15 cellular contexts compared by ENCODE assay signal in the genomic region with DNA sequence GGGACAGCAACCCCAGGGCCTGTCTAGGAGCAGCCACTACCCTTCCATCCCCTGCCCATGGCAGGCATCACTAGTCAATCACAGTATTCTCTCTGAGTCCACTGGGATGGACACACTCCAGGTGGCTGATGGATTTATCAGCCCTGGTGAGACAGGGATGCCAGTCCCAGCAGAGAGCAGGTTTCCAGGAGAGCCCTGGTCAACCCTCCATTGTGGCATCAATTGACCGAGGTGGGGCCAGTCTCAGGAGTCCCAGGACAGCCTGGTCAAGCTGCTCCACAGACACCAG.
DNase-seq lines count a peak whose midpoint lies in the region; ATAC-seq and TF ChIP-seq lines count a peak whose summit lies in the region.
"Had no signal": no experiment of that assay in that cellular context is flagged by ENCODE, and none has a peak within 500 bp of the region (broad histone marks: within the 10 kb centered on the region; RNA-seq: fewer than 3 reads in every experiment).

No MANE protein-coding gene starts in this region.

- DNase-seq in heart right ventricle (no peak), left cardiac atrium (no peak), endodermal cell (no peak), T-cell (no peak), HK-2 (ENCODE audit: unreplicated experiment) (no peak)
- no peak for DNase-seq in activated naive CD8-positive, alpha-beta T cell treated with anti-CD3 and anti-CD28 coated beads, Interleukin-2, amount 50 U/mL, for 24 hours
- DNase-seq in activated T-helper 2 cell treated with anti-CD3 and anti-CD28 coated beads, Interferon-gamma antibody, Interleukin-2, Interleukin-4, amounts not matched to agents 10 μg/mL and 5 μg/mL and 100 μg/mL, durations not matched to agents 14 hours and 24 hours and 36 hours (ENCODE audit: low spot score), result no peak
- DNase-seq: activated CD4-positive, alpha-beta T cell treated with anti-CD3 and anti-CD28 coated beads, Interleukin-2, amount 50 U/mL, for 48 hours; effector CD4-positive, alpha-beta T cell; Kasumi-1; NCI-H187 treated with DMSO at 0.1 percent for 48 hours; NCI-H526 treated with DMSO at 0.1 percent for 48 hours; stimulated activated CD4-positive, alpha-beta T cell treated with anti-CD3 and anti-CD28 coated beads, Interleukin-4, amount 100 ng/mL, for 1 hour had no signal

- H3K27me3 ChIP-seq in heart right ventricle (no peaks in the 10 kb centered on the region), endodermal cell (ENCODE audit: control insufficient read depth, insufficient read depth, low read length, poor library complexity, severe bottlenecking) (no peaks in the 10 kb centered on the region)

- peak overlapping the region; percentile 61 for H3K27ac Mint-ChIP-seq in endodermal cell
- peak overlapping the region; percentile 29 to 74 (median 61) for H3K27ac Mint-ChIP-seq in nephron
- no peak overlapping the region for H3K27ac Mint-ChIP-seq in activated naive CD8-positive, alpha-beta T cell treated with anti-CD3 and anti-CD28 coated beads, Interleukin-2, amount 50 U/mL, for 24 hours
- no peak overlapping the region for H3K27ac Mint-ChIP-seq in activated T-helper 2 cell treated with anti-CD3 and anti-CD28 coated beads, Interferon-gamma antibody, Interleukin-2, Interleukin-4, amounts not matched to agents 10 μg/mL and 5 μg/mL and 100 μg/mL, durations not matched to agents 14 hours and 24 hours and 36 hours
- no peak overlapping the region for H3K27ac Mint-ChIP-seq in T-cell
- H3K27ac Mint-ChIP-seq: activated T-helper 1 cell treated with anti-CD3 and anti-CD28 coated beads, Interleukin-12 subunit alpha, Interleukin-12 subunit beta, Interleukin-2, Interleukin-4 antibody, amounts not matched to agents 30 ng/mL and 10 ng/mL and 1 ng/mL, durations not matched to agents 14 hours and 24 hours and 36 hours had no signal

- H3K36me3 ChIP-seq in heart right ventricle (no peaks in the 10 kb centered on the region), endodermal cell (ENCODE audit: control insufficient read depth, insufficient read depth, low read length) (no peaks in the 10 kb centered on the region)

- intact Hi-C loops in heart right ventricle (cut with DNase I) (loop anchor here in 1 of 10 donors (10.0 kb wide), 1 partner anchor 69 kb away; no protein-coding TSS in a partner anchor), left cardiac atrium (cut with DNase I) (no loop called here)
- intact Hi-C loops in activated T-helper 2 cell treated with anti-CD3 and anti-CD28 coated beads, Interferon-gamma antibody, Interleukin-2, Interleukin-4, amounts not matched to agents 10 μg/mL and 5 μg/mL and 100 μg/mL, durations not matched to agents 14 hours and 24 hours and 36 hours (cut with micrococcal nuclease), result no loop called here

- no peaks in the 10 kb centered on the region for H3K9me3 ChIP-seq in heart right ventricle
- H3K9me3 ChIP-seq in endodermal cell (ENCODE audit: control insufficient read depth, low read length), result no peaks in the 10 kb centered on the region

- peak overlapping the region in 9 of 10 donors; percentile 65 to 93 (median 75) for H3K27ac ChIP-seq in heart right ventricle
- H3K27ac ChIP-seq in endodermal cell (ENCODE audit: low read depth, low read length), result peak overlapping the region; percentile 6

- WGBS in heart right ventricle, 2 donors, result 79 to 80% methylated on average over 1 of the region's 1 CpG
- WGBS in endodermal cell (ENCODE audit: insufficient coverage in 1 of 2, insufficient read length in 1 of 2), 2 experiments, result 82% methylated on average over 1 of the region's 1 CpG; no CpG with 5 or more reads in 1 of the 2 experiments

- H3K9me3 Mint-ChIP-seq in endodermal cell (no peaks in the 10 kb centered on the region), nephron (no peaks in the 10 kb centered on the region), T-cell (no peaks in the 10 kb centered on the region)
- H3K9me3 Mint-ChIP-seq in activated naive CD8-positive, alpha-beta T cell treated with anti-CD3 and anti-CD28 coated beads, Interleukin-2, amount 50 U/mL, for 24 hours, result no peaks in the 10 kb centered on the region
- no peaks in the 10 kb centered on the region for H3K9me3 Mint-ChIP-seq in activated T-helper 2 cell treated with anti-CD3 and anti-CD28 coated beads, Interferon-gamma antibody, Interleukin-2, Interleukin-4, amounts not matched to agents 10 μg/mL and 5 μg/mL and 100 μg/mL, durations not matched to agents 14 hours and 24 hours and 36 hours
- H3K9me3 Mint-ChIP-seq: activated T-helper 1 cell treated with anti-CD3 and anti-CD28 coated beads, Interleukin-12 subunit alpha, Interleukin-12 subunit beta, Interleukin-2, Interleukin-4 antibody, amounts not matched to agents 30 ng/mL and 10 ng/mL and 1 ng/mL, durations not matched to agents 14 hours and 24 hours and 36 hours had no signal

- H3K4me3 Mint-ChIP-seq in endodermal cell (no peak overlapping the region), nephron (no peak overlapping the region), T-cell (no peak overlapping the region)
- H3K4me3 Mint-ChIP-seq in activated naive CD8-positive, alpha-beta T cell treated with anti-CD3 and anti-CD28 coated beads, Interleukin-2, amount 50 U/mL, for 24 hours, result no peak overlapping the region
- no peak overlapping the region for H3K4me3 Mint-ChIP-seq in activated T-helper 2 cell treated with anti-CD3 and anti-CD28 coated beads, Interferon-gamma antibody, Interleukin-2, Interleukin-4, amounts not matched to agents 10 μg/mL and 5 μg/mL and 100 μg/mL, durations not matched to agents 14 hours and 24 hours and 36 hours (ENCODE audit: low read depth)
- H3K4me3 Mint-ChIP-seq: activated T-helper 1 cell treated with anti-CD3 and anti-CD28 coated beads, Interleukin-12 subunit alpha, Interleukin-12 subunit beta, Interleukin-2, Interleukin-4 antibody, amounts not matched to agents 30 ng/mL and 10 ng/mL and 1 ng/mL, durations not matched to agents 14 hours and 24 hours and 36 hours had no signal

- CTCF ChIA-PET in T-cell (lab: Charles Lee), result no interaction called here

- no peaks in the 10 kb centered on the region for H3K27me3 Mint-ChIP-seq in endodermal cell (ENCODE audit: insufficient read depth)
- H3K27me3 Mint-ChIP-seq in nephron (ENCODE audit: low read depth), result no peaks in the 10 kb centered on the region
- no peaks in the 10 kb centered on the region for H3K27me3 Mint-ChIP-seq in activated naive CD8-positive, alpha-beta T cell treated with anti-CD3 and anti-CD28 coated beads, Interleukin-2, amount 50 U/mL, for 24 hours
- H3K27me3 Mint-ChIP-seq in activated T-helper 2 cell treated with anti-CD3 and anti-CD28 coated beads, Interferon-gamma antibody, Interleukin-2, Interleukin-4, amounts not matched to agents 10 μg/mL and 5 μg/mL and 100 μg/mL, durations not matched to agents 14 hours and 24 hours and 36 hours (ENCODE audit: low read depth), result no peaks in the 10 kb centered on the region
- H3K27me3 Mint-ChIP-seq in T-cell, result peaks cover 5 to 6% of the 10 kb centered on the region in 2 donors

- H3K9ac ChIP-seq in endodermal cell (ENCODE audit: extremely low read depth, low read length, poor library complexity, severe bottlenecking), result no peak overlapping the region

- no peak for TF ChIP-seq CTCF in heart right ventricle (IDR thresholded peaks at IDR 0.05)
- TF ChIP-seq CTCF in endodermal cell (conservative IDR thresholded peaks at IDR 0.05), result no peak
- no peak for TF ChIP-seq CTCF in nephron (IDR thresholded peaks at IDR 0.05; ENCODE audit: unreplicated experiment in 3 of 3)

- H3K36me3 Mint-ChIP-seq in endodermal cell (ENCODE audit: low read depth) (peaks cover 5% of the 10 kb centered on the region), nephron (ENCODE audit: low read depth) (no peaks in the 10 kb centered on the region), T-cell (no peaks in the 10 kb centered on the region)
- H3K36me3 Mint-ChIP-seq in activated naive CD8-positive, alpha-beta T cell treated with anti-CD3 and anti-CD28 coated beads, Interleukin-2, amount 50 U/mL, for 24 hours (ENCODE audit: low read depth), result no peaks in the 10 kb centered on the region
- no peaks in the 10 kb centered on the region for H3K36me3 Mint-ChIP-seq in activated T-helper 2 cell treated with anti-CD3 and anti-CD28 coated beads, Interferon-gamma antibody, Interleukin-2, Interleukin-4, amounts not matched to agents 10 μg/mL and 5 μg/mL and 100 μg/mL, durations not matched to agents 14 hours and 24 hours and 36 hours (ENCODE audit: low read depth)

- H3K4me1 Mint-ChIP-seq in endodermal cell (peaks cover 5% of the 10 kb centered on the region), nephron (peaks cover 57% of the 10 kb centered on the region), T-cell (peaks cover 0 to 2% (median 0%) of the 10 kb centered on the region in 3 donors)
- H3K4me1 Mint-ChIP-seq in activated naive CD8-positive, alpha-beta T cell treated with anti-CD3 and anti-CD28 coated beads, Interleukin-2, amount 50 U/mL, for 24 hours, result peaks cover 3% of the 10 kb centered on the region
- H3K4me1 Mint-ChIP-seq in activated T-helper 2 cell treated with anti-CD3 and anti-CD28 coated beads, Interferon-gamma antibody, Interleukin-2, Interleukin-4, amounts not matched to agents 10 μg/mL and 5 μg/mL and 100 μg/mL, durations not matched to agents 14 hours and 24 hours and 36 hours (ENCODE audit: low read depth), result no peaks in the 10 kb centered on the region

- POLR2A ChIA-PET in T-cell (lab: Charles Lee), result no interaction called here

- ATAC-seq in heart right ventricle (peak in 2 of 8 donors; percentile 5 to 18), left cardiac atrium (no peak), T-cell (replicated peaks in 1 of 4) (no peak)
- no peak for ATAC-seq in activated naive CD8-positive, alpha-beta T cell treated with anti-CD3 and anti-CD28 coated beads, Interleukin-2, amount 50 U/mL, for 24 hours

- H3K4me1 ChIP-seq in heart right ventricle (peaks cover 0 to 32% (median 15%) of the 10 kb centered on the region in 9 donors), endodermal cell (ENCODE audit: control insufficient read depth, insufficient read depth, low read length) (no peaks in the 10 kb centered on the region)

- H3K4me3 ChIP-seq in heart right ventricle (peak overlapping the region in 2 of 10 donors; percentile 32 to 43), endodermal cell (ENCODE audit: low read length) (no peak overlapping the region)

Comparison
In these comparisons a context has a peak if more than half of its experiments do, and no peak if none do; other contexts are left out.
1. H3K27ac Mint-ChIP-seq: peak in endodermal cell (single experiment) and nephron (3 of 3); none in activated naive CD8-positive, alpha-beta T cell treated with anti-CD3 and anti-CD28 coated beads, Interleukin-2, amount 50 U/mL, for 24 hours (single experiment), activated T-helper 2 cell treated with anti-CD3 and anti-CD28 coated beads, Interferon-gamma antibody, Interleukin-2, Interleukin-4, amounts not matched to agents 10 μg/mL and 5 μg/mL and 100 μg/mL, durations not matched to agents 14 hours and 24 hours and 36 hours (single experiment) and T-cell (0 of 2).